8 cellular contexts compared by ENCODE assay signal in genomic region chr6:99426454-99426762, GRCh38. TPM values are rescaled to one million over a fixed set of nuclear protein-coding genes. Genes with fewer than 3 reads are reported as not detected.
DNase-seq lines count a peak whose midpoint lies in the region; ATAC-seq, FAIRE-seq and TF ChIP-seq lines count a peak whose summit lies in the region.
"Had no signal": no experiment of that assay in that cellular context is flagged by ENCODE, and none has a peak within 500 bp of the region (broad histone marks: within the 10 kb centered on the region; RNA-seq: fewer than 3 reads in every experiment).

No MANE protein-coding gene starts in this region.

- no peak for DNase-seq in activated naive CD8-positive, alpha-beta T cell treated with anti-CD3 and anti-CD28 coated beads, Interleukin-2, amount 10 ng/mL, durations not matched to agents 7 days and 5 days
- DNase-seq in kidney (no peak), RKO (ENCODE audit: low spot score) (no peak), sciatic nerve (ENCODE audit: low spot score) (no peak)

- H3K4me3 ChIP-seq in HUES48 (ENCODE audit: low read depth, low read length) (peak overlapping the region; percentile 90), kidney (ENCODE audit: low read length in 2 of 2) (peak overlapping the region; percentile 83 to 90), stomach smooth muscle (ENCODE audit: low read length in 2 of 2) (peak overlapping the region; percentile 98 to 99)

- H3K27me3 Mint-ChIP-seq in activated naive CD8-positive, alpha-beta T cell treated with anti-CD3 and anti-CD28 coated beads, Interleukin-2, amount 10 ng/mL, durations not matched to agents 7 days and 5 days: no peaks in the 10 kb centered on the region

- ATAC-seq in activated naive CD8-positive, alpha-beta T cell treated with anti-CD3 and anti-CD28 coated beads, Interleukin-2, amount 10 ng/mL, durations not matched to agents 7 days and 5 days (ENCODE audit: low read depth): no peak
- ATAC-seq in GM18511 (IDR thresholded peaks at IDR 0.05; ENCODE audit: unreplicated experiment) (no peak), sciatic nerve (no peak)

- H3K36me3 ChIP-seq in HUES48 (ENCODE audit: control insufficient read depth, insufficient read depth, low read length) (peaks cover 22% of the 10 kb centered on the region), kidney (ENCODE audit: control insufficient read depth in 1 of 2, insufficient read depth in 2 of 2, low read length in 2 of 2) (no peaks in the 10 kb centered on the region), stomach smooth muscle (ENCODE audit: control insufficient read depth in 2 of 2, insufficient read depth in 2 of 2, low read length in 2 of 2) (peaks cover 0 to 7% of the 10 kb centered on the region in 2 donors)

- peak overlapping the region; percentile 99 for H3K27ac Mint-ChIP-seq in activated naive CD8-positive, alpha-beta T cell treated with anti-CD3 and anti-CD28 coated beads, Interleukin-2, amount 10 ng/mL, durations not matched to agents 7 days and 5 days

- peaks cover 21% of the 10 kb centered on the region for H3K36me3 Mint-ChIP-seq in activated naive CD8-positive, alpha-beta T cell treated with anti-CD3 and anti-CD28 coated beads, Interleukin-2, amount 10 ng/mL, durations not matched to agents 7 days and 5 days

- intact Hi-C loops in kidney (cut with DNase I): no loop called here
- intact Hi-C loops in sciatic nerve (cut with DNase I): no loop called here

- peak overlapping the region; percentile 99 for H3K4me3 Mint-ChIP-seq in activated naive CD8-positive, alpha-beta T cell treated with anti-CD3 and anti-CD28 coated beads, Interleukin-2, amount 10 ng/mL, durations not matched to agents 7 days and 5 days

- no peak for TF ChIP-seq CTCF in kidney (IDR thresholded peaks at IDR 0.05; ENCODE audit: borderline replicate concordance, extremely low read depth, insufficient read depth)

- H3K9ac ChIP-seq in HUES48 (ENCODE audit: low read depth, low read length) (peak overlapping the region; percentile 97), kidney (ENCODE audit: low read length in 2 of 2) (peak overlapping the region; percentile 86 to 95), stomach smooth muscle (ENCODE audit: low read length in 2 of 2) (peak overlapping the region; percentile 99)

- H3K27ac ChIP-seq in HUES48 (ENCODE audit: low read depth, low read length) (peak overlapping the region; percentile 100), kidney (ENCODE audit: low read depth in 2 of 2, low read length in 2 of 2) (peak overlapping the region; percentile 98 to 99), stomach smooth muscle (ENCODE audit: low read length) (peak overlapping the region; percentile 98)

- H3K9me3 ChIP-seq in HUES48 (ENCODE audit: control insufficient read depth, insufficient read depth, low read length) (no peaks in the 10 kb centered on the region), kidney (ENCODE audit: control insufficient read depth in 1 of 2, low read length in 2 of 2) (no peaks in the 10 kb centered on the region), stomach smooth muscle (ENCODE audit: control insufficient read depth in 2 of 2, low read length in 2 of 2) (no peaks in the 10 kb centered on the region)

- H3K9me3 Mint-ChIP-seq in activated naive CD8-positive, alpha-beta T cell treated with anti-CD3 and anti-CD28 coated beads, Interleukin-2, amount 10 ng/mL, durations not matched to agents 7 days and 5 days: no peaks in the 10 kb centered on the region

- FAIRE-seq in kidney (lab: Jason Lieb, UNC): no peak
- FAIRE-seq: endometrium had no signal

- peaks cover 45% of the 10 kb centered on the region for H3K4me1 Mint-ChIP-seq in activated naive CD8-positive, alpha-beta T cell treated with anti-CD3 and anti-CD28 coated beads, Interleukin-2, amount 10 ng/mL, durations not matched to agents 7 days and 5 days

- POLR2A ChIA-PET in activated naive CD8-positive, alpha-beta T cell treated with anti-CD3 and anti-CD28 coated beads, Interleukin-2, amount 10 ng/mL, durations not matched to agents 7 days and 5 days (lab: Charles Lee): interaction anchor here (0.8 to 2.8 kb wide), 4 partner anchors 33 to 142 kb away, joined by 3 to 10 read pairs (median 4); partner anchors contain the start of genes CCNC and COQ3

- H3K27me3 ChIP-seq in HUES48 (ENCODE audit: control insufficient read depth, insufficient read depth, low read length) (no peaks in the 10 kb centered on the region), stomach smooth muscle (ENCODE audit: control insufficient read depth in 1 of 2, insufficient read depth in 2 of 2, low read length in 2 of 2) (no peaks in the 10 kb centered on the region)

- peaks cover 39% of the 10 kb centered on the region for H3K4me1 ChIP-seq in HUES48 (ENCODE audit: control insufficient read depth, insufficient read depth, low read length)
- H3K4me1 ChIP-seq in kidney (ENCODE audit: control insufficient read depth in 1 of 2, insufficient read depth in 1 of 2, low read depth in 1 of 2, low read length in 2 of 2): peaks cover 19 to 28% of the 10 kb centered on the region in 2 donors
- peaks cover 21% of the 10 kb centered on the region for H3K4me1 ChIP-seq in stomach smooth muscle (ENCODE audit: control insufficient read depth, insufficient read depth, low read length)

RNA-seq across cellular contexts. Expression of gene PNISR, which starts 1.3 kb away (rescaled TPM):
- total RNA-seq in activated naive CD8-positive, alpha-beta T cell treated with anti-CD3 and anti-CD28 coated beads, Interleukin-2, amount 10 ng/mL, durations not matched to agents 7 days and 5 days: 100 to 1,000 TPM; 207 to 208 TPM
- 97.1 TPM for total RNA-seq in kidney
- polyA plus RNA-seq in kidney (ENCODE audit: insufficient read depth, low read depth, low replicate concordance): 69.8 TPM
- total RNA-seq in sciatic nerve: 199 TPM

RNA-seq across cellular contexts. Expression of gene COQ3, which starts 32.4 kb away (rescaled TPM):
- 10 to 100 TPM in 1 of 2 experiments, 1 to 10 TPM in 1; 7.9 to 10.1 TPM for total RNA-seq in activated naive CD8-positive, alpha-beta T cell treated with anti-CD3 and anti-CD28 coated beads, Interleukin-2, amount 10 ng/mL, durations not matched to agents 7 days and 5 days
- total RNA-seq in kidney: 8.1 TPM
- 18.7 TPM for polyA plus RNA-seq in kidney (ENCODE audit: insufficient read depth, low read depth, low replicate concordance)
- total RNA-seq in sciatic nerve: 5.3 TPM
